In genomic region chr1:156083800-156084790, GRCh38 we compare ENCODE assay signal across 10 cellular contexts. TPM values are rescaled to one million over a fixed set of nuclear protein-coding genes. Genes with fewer than 3 reads are reported as not detected.
DNase-seq lines count a peak whose midpoint lies in the region; ATAC-seq and TF ChIP-seq lines count a peak whose summit lies in the region.
"Had no signal": no experiment of that assay in that cellular context is flagged by ENCODE, and none has a peak within 500 bp of the region (broad histone marks: within the 10 kb centered on the region; RNA-seq: fewer than 3 reads in every experiment).

No MANE protein-coding gene starts in this region.

- no peaks in the 10 kb centered on the region for H3K9me3 Mint-ChIP-seq in activated naive CD4-positive, alpha-beta T cell treated with anti-CD3 and anti-CD28 coated beads, Interleukin-2, amount 50 U/mL, for 24 hours
- peaks cover 33% of the 10 kb centered on the region for H3K9me3 Mint-ChIP-seq in glutamatergic neuron (ENCODE audit: unreplicated experiment)
- no peaks in the 10 kb centered on the region for H3K9me3 Mint-ChIP-seq in stimulated activated effector memory CD8-positive, alpha-beta T cell treated with anti-CD3 and anti-CD28 coated beads, Interleukin-12 subunit alpha, Interleukin-12 subunit beta, amount 100 ng/mL, for 72 hours

- ATAC-seq in stimulated activated effector memory CD8-positive, alpha-beta T cell treated with anti-CD3 and anti-CD28 coated beads, Interleukin-12 subunit alpha, Interleukin-12 subunit beta, amount 100 ng/mL, for 72 hours: no peak

- no peaks in the 10 kb centered on the region for H3K27me3 ChIP-seq in SJCRH30

- H3K27me3 Mint-ChIP-seq in activated naive CD4-positive, alpha-beta T cell treated with anti-CD3 and anti-CD28 coated beads, Interleukin-2, amount 50 U/mL, for 24 hours: peaks cover 13% of the 10 kb centered on the region
- peaks cover 18% of the 10 kb centered on the region for H3K27me3 Mint-ChIP-seq in glutamatergic neuron (ENCODE audit: unreplicated experiment)

- peak overlapping the region; percentile 35 for H3K27ac Mint-ChIP-seq in activated naive CD4-positive, alpha-beta T cell treated with anti-CD3 and anti-CD28 coated beads, Interleukin-2, amount 50 U/mL, for 24 hours
- H3K27ac Mint-ChIP-seq in glutamatergic neuron (ENCODE audit: unreplicated experiment): peak overlapping the region; percentile 98
- H3K27ac Mint-ChIP-seq in stimulated activated effector memory CD8-positive, alpha-beta T cell treated with anti-CD3 and anti-CD28 coated beads, Interleukin-12 subunit alpha, Interleukin-12 subunit beta, amount 100 ng/mL, for 72 hours: peak overlapping the region; percentile 83

- peak overlapping the region; percentile 44 for H3K4me3 Mint-ChIP-seq in activated naive CD4-positive, alpha-beta T cell treated with anti-CD3 and anti-CD28 coated beads, Interleukin-2, amount 50 U/mL, for 24 hours
- peak overlapping the region; percentile 99 for H3K4me3 Mint-ChIP-seq in glutamatergic neuron (ENCODE audit: unreplicated experiment)
- H3K4me3 Mint-ChIP-seq in stimulated activated effector memory CD8-positive, alpha-beta T cell treated with anti-CD3 and anti-CD28 coated beads, Interleukin-12 subunit alpha, Interleukin-12 subunit beta, amount 100 ng/mL, for 72 hours: peak overlapping the region; percentile 74

- no peak overlapping the region for H3K27ac ChIP-seq in SJCRH30

- H3K4me1 Mint-ChIP-seq in activated naive CD4-positive, alpha-beta T cell treated with anti-CD3 and anti-CD28 coated beads, Interleukin-2, amount 50 U/mL, for 24 hours: peaks cover 15% of the 10 kb centered on the region
- H3K4me1 Mint-ChIP-seq in glutamatergic neuron (ENCODE audit: low read depth, unreplicated experiment): peaks cover 12% of the 10 kb centered on the region
- peaks cover 18% of the 10 kb centered on the region for H3K4me1 Mint-ChIP-seq in stimulated activated effector memory CD8-positive, alpha-beta T cell treated with anti-CD3 and anti-CD28 coated beads, Interleukin-12 subunit alpha, Interleukin-12 subunit beta, amount 100 ng/mL, for 72 hours

- no peak for TF ChIP-seq CTCF in glutamatergic neuron (IDR thresholded peaks at IDR 0.05; ENCODE audit: partially characterized antibody, unreplicated experiment)

- peaks cover 8% of the 10 kb centered on the region; the same call in 1 of the 2 replicates for H3K4me1 ChIP-seq in SJCRH30

- no peaks in the 10 kb centered on the region for H3K36me3 ChIP-seq in SJCRH30

- no peaks in the 10 kb centered on the region for H3K36me3 Mint-ChIP-seq in activated naive CD4-positive, alpha-beta T cell treated with anti-CD3 and anti-CD28 coated beads, Interleukin-2, amount 50 U/mL, for 24 hours
- no peaks in the 10 kb centered on the region for H3K36me3 Mint-ChIP-seq in glutamatergic neuron (ENCODE audit: unreplicated experiment)
- no peaks in the 10 kb centered on the region for H3K36me3 Mint-ChIP-seq in stimulated activated effector memory CD8-positive, alpha-beta T cell treated with anti-CD3 and anti-CD28 coated beads, Interleukin-12 subunit alpha, Interleukin-12 subunit beta, amount 100 ng/mL, for 72 hours

- H3K9me3 ChIP-seq in SJCRH30 (replicated peaks): no peaks in the 10 kb centered on the region

- no peak for DNase-seq in activated naive CD4-positive, alpha-beta T cell (lab: John Stamatoyannopoulos, UW)
- DNase-seq in SJCRH30: no peak
- no peak for DNase-seq in glutamatergic neuron
- no peak for DNase-seq in stimulated activated effector memory CD8-positive, alpha-beta T cell treated with anti-CD3 and anti-CD28 coated beads, Interleukin-12 subunit alpha, Interleukin-12 subunit beta, amount 100 ng/mL, for 72 hours (ENCODE audit: low spot score in 2 of 2)
- DNase-seq in SW480 (ENCODE audit: low spot score): no peak
- no peak for DNase-seq in DMS 273 treated with DMSO at 0.1 percent for 48 hours (lab: John Stamatoyannopoulos, UW)
- no peak for DNase-seq in DMS153 (lab: John Stamatoyannopoulos, UW)
- DNase-seq: activated CD4-positive, alpha-beta T cell treated with anti-CD3 and anti-CD28 coated beads for 48 hours had no signal

- peak overlapping the region; percentile 99 for H3K4me3 ChIP-seq in SJCRH30

RNA-seq across cellular contexts. Expression of gene MEX3A, which starts 1.8 kb away (rescaled TPM):
- 21.8 and 22.3 TPM in 2 replicates for total RNA-seq in SJCRH30 (2014; rRNA removed; shearing (Covaris generic))
- 114 TPM for total RNA-seq in glutamatergic neuron (ENCODE audit: unreplicated experiment)

RNA-seq across cellular contexts. Expression of gene RAB25, which starts 23.1 kb away (rescaled TPM):
- not detected in 2 replicates for total RNA-seq in SJCRH30 (2014; rRNA removed; shearing (Covaris generic))
- total RNA-seq in glutamatergic neuron (ENCODE audit: unreplicated experiment): not detected
- total RNA-seq: sciatic nerve had no signal

RNA-seq across cellular contexts. Expression of gene LAMTOR2, which starts 29.5 kb away (rescaled TPM):
- 24.8 and 33.3 TPM in 2 replicates for total RNA-seq in SJCRH30 (2014; rRNA removed; shearing (Covaris generic))
- total RNA-seq in glutamatergic neuron (ENCODE audit: unreplicated experiment): 47.0 TPM

RNA-seq across cellular contexts. Expression of gene LMNA, which starts 30.4 kb away (rescaled TPM):
- 113 and 114 TPM in 2 replicates for total RNA-seq in SJCRH30 (2014; rRNA removed; shearing (Covaris generic))
- total RNA-seq in glutamatergic neuron (ENCODE audit: unreplicated experiment): 47.7 TPM

RNA-seq across cellular contexts. Expression of gene UBQLN4, which starts 30.5 kb away (rescaled TPM):
- 34.4 and 36.5 TPM in 2 replicates for total RNA-seq in SJCRH30 (2014; rRNA removed; shearing (Covaris generic))
- 52.4 TPM for total RNA-seq in glutamatergic neuron (ENCODE audit: unreplicated experiment)

Comparison
In these comparisons a context has a peak if more than half of its experiments do, and no peak if none do; other contexts are left out.
1. H3K27ac Mint-ChIP-seq: peak in every context shown above with its lines; median percentile 98 in glutamatergic neuron; 83 in stimulated activated effector memory CD8-positive, alpha-beta T cell treated with anti-CD3 and anti-CD28 coated beads, Interleukin-12 subunit alpha, Interleukin-12 subunit beta, amount 100 ng/mL, for 72 hours; 35 in activated naive CD4-positive, alpha-beta T cell treated with anti-CD3 and anti-CD28 coated beads, Interleukin-2, amount 50 U/mL, for 24 hours.
2. H3K4me3 Mint-ChIP-seq: peak in every context shown above with its lines; median percentile 99 in glutamatergic neuron; 74 in stimulated activated effector memory CD8-positive, alpha-beta T cell treated with anti-CD3 and anti-CD28 coated beads, Interleukin-12 subunit alpha, Interleukin-12 subunit beta, amount 100 ng/mL, for 72 hours; 44 in activated naive CD4-positive, alpha-beta T cell treated with anti-CD3 and anti-CD28 coated beads, Interleukin-2, amount 50 U/mL, for 24 hours.